Comparison of ENCODE assay signal across 8 cellular contexts in the genomic region with DNA sequence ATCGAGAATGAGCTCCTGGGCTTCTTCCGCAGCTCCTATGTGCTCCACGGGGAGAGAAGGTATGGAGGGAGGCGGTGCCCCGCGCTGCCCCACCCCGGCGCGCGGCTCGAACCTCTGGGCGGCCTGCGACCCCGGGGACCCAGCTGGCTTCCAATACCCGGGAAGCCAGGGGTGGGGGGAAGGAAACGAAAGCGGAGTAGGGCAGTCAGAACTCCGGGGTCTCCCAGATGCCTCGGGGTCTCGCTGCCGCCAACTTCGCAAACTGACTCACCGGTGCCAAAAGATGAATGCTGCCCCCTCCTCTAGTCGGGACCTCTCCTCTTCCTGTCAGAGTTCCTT. TPM values are rescaled to one million over a fixed set of nuclear protein-coding genes. Genes with fewer than 3 reads are reported as not detected.
DNase-seq lines count a peak whose midpoint lies in the region; ATAC-seq and TF ChIP-seq lines count a peak whose summit lies in the region.

No MANE protein-coding gene starts in this region.

- H3K9me3 ChIP-seq in HAP-1 (no peaks in the 10 kb centered on the region), SJCRH30 (replicated peaks) (no peaks in the 10 kb centered on the region)

- H3K4me3 ChIP-seq in HAP-1, result peak overlapping the region; percentile 54
- peak overlapping the region in 6 of 7 experiments; percentile 24 to 54 (median 36) for H3K4me3 ChIP-seq in skin epidermis
- H3K4me3 ChIP-seq in SJCRH30, result no peak overlapping the region

- no peak for TF ChIP-seq CTCF in brain (conservative IDR thresholded peaks at IDR 0.05)

- H3K36me3 Mint-ChIP-seq in brain, result no peaks in the 10 kb centered on the region

- H3K27ac ChIP-seq in skin epidermis (peak overlapping the region in 5 of 21 experiments; percentile 38 to 74 (median 53)), SJCRH30 (no peak overlapping the region)

- H3K27me3 Mint-ChIP-seq in brain, result peaks cover 52% of the 10 kb centered on the region

- H3K9me3 Mint-ChIP-seq in brain, result peaks cover 0 to 3% (median 0%) of the 10 kb centered on the region in 5 experiments

- DNase-seq in HAP-1 (ENCODE audit: low spot score in 2 of 2), result peak in 1 of 2 experiments; percentile 48
- DNase-seq in iPS-NIHi11 (ENCODE audit: low spot score), result peak; percentile 26
- DNase-seq in activated naive CD4-positive, alpha-beta T cell (lab: John Stamatoyannopoulos, UW), result no peak
- DNase-seq in SJCRH30, result no peak

- H3K27ac Mint-ChIP-seq in brain, result peak overlapping the region in 1 of 5 experiments; percentile 28

- H3K4me1 Mint-ChIP-seq in brain, result peaks cover 21% of the 10 kb centered on the region

- H3K36me3 ChIP-seq in HAP-1 (replicated peaks), result no peaks in the 10 kb centered on the region
- no peaks in the 10 kb centered on the region for H3K36me3 ChIP-seq in SJCRH30

- H3K27me3 ChIP-seq in HAP-1 (ENCODE audit: low read depth) (peaks cover 19% of the 10 kb centered on the region), SJCRH30 (no peaks in the 10 kb centered on the region)

- ATAC-seq in GM21447 (IDR thresholded peaks at IDR 0.05; ENCODE audit: unreplicated experiment) (no peak), HG03159 (IDR thresholded peaks at IDR 0.05; ENCODE audit: unreplicated experiment) (no peak)

- H3K4me1 ChIP-seq in HAP-1, result peaks cover 10% of the 10 kb centered on the region; the same call in 1 of the 2 replicates
- H3K4me1 ChIP-seq in SJCRH30, result no peaks in the 10 kb centered on the region

- peak overlapping the region; percentile 76 to 97 (median 90) for H3K4me3 Mint-ChIP-seq in brain

- in situ Hi-C loops in HAP-1 (cut with MboI; ENCODE audit: low sequenced_read_pairs), result no loop called here

RNA-seq across cellular contexts. Expression of gene TRHDE, which starts 1.3 kb away (rescaled TPM):
- 0.29 TPM for polyA plus RNA-seq in brain (ENCODE audit: insufficient read depth, low read depth, low replicate concordance)
- 0.08 and 0.26 TPM in 2 replicates for total RNA-seq in SJCRH30 (2014; rRNA removed; shearing (Covaris generic))
